ENCODE assay signal across 1 cellular context in genomic region chr19:8342684-8343482, GRCh38.
TF ChIP-seq lines count a peak whose summit lies in the region.

KANK3 (minus strand) TSS chr19:8343262; CDS start chr19:8337828, 5,434 bp downstream.

TF ChIP-seq in K562, 482 proteins besides CTCF, POLR2A, EP300 and RAD21 (continued from another document):
- TF ChIP-seq ATF6 (CRISPR knock-in tag; IDR thresholded peaks at IDR 0.05) (no peak), VEZF1 (CRISPR knock-in tag; IDR thresholded peaks at IDR 0.05) (peak; percentile 51; the same call in 1 of the 2 replicates), STAT6 (CRISPR knock-in tag; IDR thresholded peaks at IDR 0.05) (no peak), PHF8 (IDR thresholded peaks at IDR 0.05; ENCODE audit: borderline replicate concordance, low read length) (peak; percentile 19; the same call in 1 of the 2 replicates), TEAD4 (IDR thresholded peaks at IDR 0.05; ENCODE audit: low read length) (peak; percentile 85), TEAD4 (CRISPR knock-in tag; IDR thresholded peaks at IDR 0.05; ENCODE audit: borderline replicate concordance) (0 out of 2 replicates have a peak, but pooled peaks have one; percentile 64), NRF1 (conservative IDR thresholded peaks at IDR 0.05 in 1 of 2, IDR thresholded peaks at IDR 0.05 in 1 of 2) (peak; percentile 46 to 49), YY1 (IDR thresholded peaks at IDR 0.05; ENCODE audit: borderline replicate concordance in 1 of 3, control insufficient read depth in 1 of 3, extremely low read depth in 1 of 3, insufficient read depth in 3 of 3, insufficient read length in 1 of 3, insufficient replicate concordance in 2 of 3, low read depth in 1 of 3, low read length in 2 of 3) (no peak), ESRRA (IDR thresholded peaks at IDR 0.05; ENCODE audit: borderline replicate concordance, low read depth) (0 out of 2 replicates have a peak, but pooled peaks have one; percentile 30), ZNF75A (CRISPR knock-in tag; IDR thresholded peaks at IDR 0.05) (no peak), ZBTB7A (IDR thresholded peaks at IDR 0.05; ENCODE audit: borderline replicate concordance, control insufficient read depth, low read depth, low read length) (peak; percentile 14; the same call in 1 of the 2 replicates), JUND (IDR thresholded peaks at IDR 0.05; ENCODE audit: borderline replicate concordance, low read depth, low read length) (0 out of 2 replicates have a peak, but pooled peaks have one; percentile 9), JUND (tag; IDR thresholded peaks at IDR 0.05; ENCODE audit: borderline replicate concordance, low read depth, low read length) (no peak), ZBED1 (IDR thresholded peaks at IDR 0.05) (no peak), ATF7 (IDR thresholded peaks at IDR 0.05) (peak; percentile 50; the same call in 1 of the 2 replicates), CREM (IDR thresholded peaks at IDR 0.05; ENCODE audit: low read depth) (peak; percentile 40), NCOA4 (IDR thresholded peaks at IDR 0.05; ENCODE audit: partially characterized antibody) (no peak), SRF (CRISPR knock-in tag; IDR thresholded peaks at IDR 0.05) (no peak), CHD1 (IDR thresholded peaks at IDR 0.05; ENCODE audit: low read length) (no peak), SP2 (IDR thresholded peaks at IDR 0.05; ENCODE audit: extremely low read depth, low read depth, low read length, poor library complexity, severe bottlenecking) (peak; percentile 89), MIER1 (IDR thresholded peaks at IDR 0.05; ENCODE audit: low read depth) (no peak), ZBTB33 (CRISPR knock-in tag; IDR thresholded peaks at IDR 0.05) (no peak), ZFP36 (IDR thresholded peaks at IDR 0.05; ENCODE audit: low read depth, low read length, partially characterized antibody) (no peak), NCOA6 (IDR thresholded peaks at IDR 0.05) (peak; percentile 95), HEY1 (CRISPR knock-in tag; IDR thresholded peaks at IDR 0.05; ENCODE audit: borderline replicate concordance) (no peak), RBM34 (IDR thresholded peaks at IDR 0.05; ENCODE audit: borderline replicate concordance, insufficient read depth, low read length) (no peak), L3MBTL2 (IDR thresholded peaks at IDR 0.05) (peak; percentile 53; the same call in 1 of the 2 replicates), SRSF7 (optimal IDR thresholded peaks at IDR 0.05; ENCODE audit: low read depth, low read length) (no peak), HMGN3 (IDR thresholded peaks at IDR 0.05; ENCODE audit: borderline replicate concordance, extremely low read depth, insufficient read length, low read depth, low read length) (peak; percentile 16), ESRRB (CRISPR knock-in tag; IDR thresholded peaks at IDR 0.05; ENCODE audit: borderline replicate concordance) (no peak), FOXK1 (CRISPR knock-in tag; IDR thresholded peaks at IDR 0.05; ENCODE audit: borderline replicate concordance) (no peak), KDM2B (CRISPR knock-in tag; IDR thresholded peaks at IDR 0.05) (peak; percentile 77; the same call in 1 of the 2 replicates), ELF2 (CRISPR knock-in tag; IDR thresholded peaks at IDR 0.05) (no peak), ZNF79 (CRISPR knock-in tag; IDR thresholded peaks at IDR 0.05; ENCODE audit: low read depth) (no peak)
- TF ChIP-seq, protein P1, sequence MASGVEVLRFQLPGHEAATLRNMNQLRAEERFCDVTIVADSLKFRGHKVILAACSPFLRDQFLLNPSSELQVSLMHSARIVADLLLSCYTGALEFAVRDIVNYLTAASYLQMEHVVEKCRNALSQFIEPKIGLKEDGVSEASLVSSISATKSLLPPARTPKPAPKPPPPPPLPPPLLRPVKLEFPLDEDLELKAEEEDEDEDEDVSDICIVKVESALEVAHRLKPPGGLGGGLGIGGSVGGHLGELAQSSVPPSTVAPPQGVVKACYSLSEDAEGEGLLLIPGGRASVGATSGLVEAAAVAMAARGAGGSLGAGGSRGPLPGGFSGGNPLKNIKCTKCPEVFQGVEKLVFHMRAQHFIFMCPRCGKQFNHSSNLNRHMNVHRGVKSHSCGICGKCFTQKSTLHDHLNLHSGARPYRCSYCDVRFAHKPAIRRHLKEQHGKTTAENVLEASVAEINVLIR (CRISPR knock-in tag; IDR thresholded peaks at IDR 0.05), result no peak
- TF ChIP-seq, protein P2, sequence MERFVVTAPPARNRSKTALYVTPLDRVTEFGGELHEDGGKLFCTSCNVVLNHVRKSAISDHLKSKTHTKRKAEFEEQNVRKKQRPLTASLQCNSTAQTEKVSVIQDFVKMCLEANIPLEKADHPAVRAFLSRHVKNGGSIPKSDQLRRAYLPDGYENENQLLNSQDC (CRISPR knock-in tag; IDR thresholded peaks at IDR 0.05), result no peak
- TF ChIP-seq, protein P3, sequence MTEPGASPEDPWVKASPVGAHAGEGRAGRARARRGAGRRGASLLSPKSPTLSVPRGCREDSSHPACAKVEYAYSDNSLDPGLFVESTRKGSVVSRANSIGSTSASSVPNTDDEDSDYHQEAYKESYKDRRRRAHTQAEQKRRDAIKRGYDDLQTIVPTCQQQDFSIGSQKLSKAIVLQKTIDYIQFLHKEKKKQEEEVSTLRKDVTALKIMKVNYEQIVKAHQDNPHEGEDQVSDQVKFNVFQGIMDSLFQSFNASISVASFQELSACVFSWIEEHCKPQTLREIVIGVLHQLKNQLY (CRISPR knock-in tag; conservative IDR thresholded peaks at IDR 0.05), result no peak
- TF ChIP-seq, protein P4, sequence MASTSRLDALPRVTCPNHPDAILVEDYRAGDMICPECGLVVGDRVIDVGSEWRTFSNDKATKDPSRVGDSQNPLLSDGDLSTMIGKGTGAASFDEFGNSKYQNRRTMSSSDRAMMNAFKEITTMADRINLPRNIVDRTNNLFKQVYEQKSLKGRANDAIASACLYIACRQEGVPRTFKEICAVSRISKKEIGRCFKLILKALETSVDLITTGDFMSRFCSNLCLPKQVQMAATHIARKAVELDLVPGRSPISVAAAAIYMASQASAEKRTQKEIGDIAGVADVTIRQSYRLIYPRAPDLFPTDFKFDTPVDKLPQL (IDR thresholded peaks at IDR 0.05; ENCODE audit: extremely low read depth, insufficient read length), result no peak
